ENCODE assay signal across 26 cellular contexts in the genomic region with DNA sequence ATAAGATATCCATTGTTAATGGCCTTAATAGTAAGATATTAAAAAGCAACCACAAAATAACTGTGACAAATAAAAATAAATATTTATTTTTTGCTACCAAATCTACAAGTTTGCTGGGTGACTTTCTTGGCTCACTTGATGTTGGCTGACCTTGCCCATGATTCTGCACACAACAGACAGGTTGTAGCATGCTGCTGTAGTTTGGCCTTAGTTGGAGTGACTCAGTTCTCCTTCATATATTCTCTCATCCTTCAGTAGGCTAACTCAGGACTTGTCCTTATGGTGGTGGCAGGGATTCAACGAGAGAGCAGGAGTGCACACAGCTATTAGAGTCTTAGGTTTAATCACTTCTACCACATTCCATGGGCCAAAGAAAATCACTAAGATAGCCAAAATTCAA.
"Had no signal": no experiment of that assay in that cellular context is flagged by ENCODE, and none has a peak within 500 bp of the region (broad histone marks: within the 10 kb centered on the region; RNA-seq: fewer than 3 reads in every experiment).

No MANE protein-coding gene starts in this region.

- H3K4me1 ChIP-seq: pancreas, psoas muscle, right lobe of liver, sigmoid colon, stomach, thyroid gland, tibial nerve, upper lobe of left lung, uterus had no signal

- DNase-seq: naive thymus-derived CD8-positive, alpha-beta T cell; nephron progenitor cell; nucleus accumbens; pancreas; posterior cingulate gyrus; psoas muscle; right cardiac atrium; right lobe of liver; sigmoid colon; small intestine; stimulated activated CD4-positive, alpha-beta T cell treated with anti-CD3 and anti-CD28 coated beads, Interleukin-15, amount 100 ng/mL, for 24 hours; stimulated activated CD4-positive, alpha-beta T cell treated with anti-CD3 and anti-CD28 coated beads, Interleukin-2, amount 100 ng/mL, for 24 hours; stimulated activated CD4-positive, alpha-beta T cell treated with anti-CD3 and anti-CD28 coated beads, Interleukin-2, amount 100 ng/mL, for 48 hours; stimulated activated CD4-positive, alpha-beta T cell treated with anti-CD3 and anti-CD28 coated beads, Interleukin-4, amount 100 ng/mL, for 24 hours; stimulated activated naive B cell treated with anti-CD40 and anti-IgM and Interleukin-4, amounts not matched to agents 10 μg/mL and 1 μg/mL and 100 μg/mL, for 72 hours; stimulated activated naive CD4-positive, alpha-beta T cell treated with Interleukin-2 at 50 U/mL for 16 hours; stomach; thyroid gland; trophoblast cell; upper lobe of left lung; uterus had no signal

- H3K36me3 ChIP-seq: neutrophil, pancreas, right lobe of liver, sigmoid colon, stomach, thoracic aorta, thyroid gland, tibial nerve, upper lobe of left lung, uterus had no signal

- ATAC-seq: naive thymus-derived CD8-positive, alpha-beta T cell; natural killer cell treated with Interleukin-12 subunit alpha and Interleukin-12 subunit beta and Interleukin-15 and Interleukin-18, amount 100 ng/mL, for 72 hours; pancreas; psoas muscle; right cardiac atrium; right lobe of liver; stimulated activated effector memory CD8-positive, alpha-beta T cell treated with anti-CD3 and anti-CD28 coated beads, Interleukin-12 subunit alpha, Interleukin-12 subunit beta, amount 100 ng/mL, for 72 hours; stimulated activated naive B cell treated with anti-CD40 and anti-IgM and Interleukin-4, amounts not matched to agents 10 μg/mL and 1 μg/mL and 100 μg/mL, for 72 hours had no signal

- H3K27me3 ChIP-seq: neutrophil, pancreas, right lobe of liver, sigmoid colon, stomach, thyroid gland, tibial nerve, upper lobe of left lung, uterus had no signal

- H3K9me3 ChIP-seq: neutrophil, pancreas, psoas muscle, right lobe of liver, thoracic aorta, thyroid gland, uterus had no signal

- H3K4me3 ChIP-seq: pancreas, psoas muscle, right lobe of liver, sigmoid colon, stomach, thoracic aorta, thyroid gland, tibial nerve, upper lobe of left lung, uterus had no signal

- H3K27ac ChIP-seq: neutrophil, pancreas, psoas muscle, right lobe of liver, sigmoid colon, stomach, thoracic aorta, thyroid gland, tibial nerve, upper lobe of left lung, uterus had no signal
